Comparison of ENCODE assay signal across 8 cellular contexts in genomic region chr2:241271641-241272297, GRCh38. TPM values are rescaled to one million over a fixed set of nuclear protein-coding genes. Genes with fewer than 3 reads are reported as not detected.
DNase-seq lines count a peak whose midpoint lies in the region; ATAC-seq, FAIRE-seq and TF ChIP-seq lines count a peak whose summit lies in the region.

No MANE protein-coding gene starts in this region.

- peak overlapping the region; percentile 87 for H3K4me2 ChIP-seq in A549

- peak overlapping the region; percentile 94 for H3K4me3 Mint-ChIP-seq in T-helper 17 cell
- peak overlapping the region; percentile 96 for H3K4me3 Mint-ChIP-seq in type B pancreatic cell

- ATAC-seq in A549, result peak; percentile 70 to 85
- ATAC-seq in HG03469 (IDR thresholded peaks at IDR 0.05; ENCODE audit: unreplicated experiment), result peak; percentile 39
- peak; percentile 79 for ATAC-seq in T-helper 17 cell
- peak; percentile 87 for ATAC-seq in left ventricle myocardium superior

- H3K36me3 Mint-ChIP-seq in T-helper 17 cell (ENCODE audit: low read depth) (peaks cover 4% of the 10 kb centered on the region), type B pancreatic cell (peaks cover 32% of the 10 kb centered on the region)

- in situ Hi-C loops in GM18951 (cut with MboI; ENCODE audit: low sequenced_read_pairs, unreplicated experiment), result no loop called here

- no peak for TF ChIP-seq CTCF in A549 (IDR thresholded peaks at IDR 0.05)
- TF ChIP-seq CTCF in type B pancreatic cell (conservative IDR thresholded peaks at IDR 0.05), result no peak

- H3K4me3 ChIP-seq in A549, result peak overlapping the region; percentile 98

- peak overlapping the region; percentile 86 for H3K27ac Mint-ChIP-seq in T-helper 17 cell
- peak overlapping the region; percentile 98 for H3K27ac Mint-ChIP-seq in type B pancreatic cell

- peak overlapping the region; percentile 93 to 97 for H3K27ac ChIP-seq in A549

- TF ChIP-seq RAD21 in A549 (conservative IDR thresholded peaks at IDR 0.05 in 1 of 2, IDR thresholded peaks at IDR 0.05 in 1 of 2), result no peak

- TF ChIP-seq POLR2A in A549 (IDR thresholded peaks at IDR 0.05; ENCODE audit: low read length) (no peak), GM18951 (IDR thresholded peaks at IDR 0.05; ENCODE audit: extremely low read depth, insufficient read depth, insufficient read length) (peak; percentile 48)

- H3K9me3 ChIP-seq in A549, result no peaks in the 10 kb centered on the region
- H3K9me3 ChIP-seq in T-helper 17 cell (ENCODE audit: control insufficient read depth, low read length, poor library complexity, severe bottlenecking), result no peaks in the 10 kb centered on the region

- no peak for FAIRE-seq in A549 (lab: Jason Lieb, UNC)

- POLR2A ChIA-PET in A549 (lab: Yijun Ruan, JAX), result no interaction called here

- peak; percentile 45 to 77 for DNase-seq in A549 (ENCODE audit: low read depth in 1 of 2, low spot score in 1 of 2)
- DNase-seq in T-helper 17 cell, result peak; percentile 49 to 52 (median 51)
- peak in 57 of 58 donors; percentile 11 to 82 (median 61) for DNase-seq in anterior cingulate cortex (lab: John Stamatoyannopoulos, UW)
- peak; percentile 91 for DNase-seq in left ventricle myocardium superior
- peak; percentile 96 for DNase-seq in posterior vena cava (ENCODE audit: low spot score)
- peak; percentile 77 for DNase-seq in type B pancreatic cell (ENCODE audit: extremely low spot score, unreplicated experiment)

- H3K4me1 ChIP-seq in A549, result peaks cover 34% of the 10 kb centered on the region; the same call in 2 of the 3 replicates

- TF ChIP-seq EP300 in A549 (IDR thresholded peaks at IDR 0.05), result no peak

- CTCF ChIA-PET in A549 (lab: Yijun Ruan, JAX), result no interaction called here

- H3K4me1 Mint-ChIP-seq in T-helper 17 cell, result peaks cover 41% of the 10 kb centered on the region
- H3K4me1 Mint-ChIP-seq in type B pancreatic cell (ENCODE audit: unreplicated experiment), result peaks cover 43% of the 10 kb centered on the region

- intact Hi-C loops in left ventricle myocardium superior (cut with micrococcal nuclease), result no loop called here
- intact Hi-C loops in posterior vena cava (cut with DNase I), result no loop called here

- H3K27me3 Mint-ChIP-seq in T-helper 17 cell (no peaks in the 10 kb centered on the region), type B pancreatic cell (no peaks in the 10 kb centered on the region)

- 2% methylated on average over 19 of the region's 37 CpGs for WGBS in A549 (ENCODE audit: missing lambda C conversion rate)

- peaks cover 7% of the 10 kb centered on the region for H3K9me3 Mint-ChIP-seq in type B pancreatic cell

TF ChIP-seq in A549, 52 proteins besides CTCF, POLR2A, EP300 and RAD21:
- peak; percentile 83 for TF ChIP-seq MAX (IDR thresholded peaks at IDR 0.05)
- TF ChIP-seq PBX3 (IDR thresholded peaks at IDR 0.05), result no peak
- TF ChIP-seq MYC (IDR thresholded peaks at IDR 0.05; ENCODE audit: borderline replicate concordance, low read length), result 0 out of 2 replicates have a peak, but pooled peaks have one; percentile 48
- peak; percentile 69 for TF ChIP-seq MAFK (IDR thresholded peaks at IDR 0.05; ENCODE audit: partially characterized antibody)

RNA-seq across cellular contexts. Expression of gene HDLBP, which starts 43.7 kb away (rescaled TPM):
- 292 and 330 TPM in 2 replicates for polyA plus RNA-seq in A549 (2011; rRNA removed)
- polyA plus RNA-seq in A549 (2012; cell fraction: cytosol; rRNA removed), result 204 and 209 TPM in 2 replicates
- polyA plus RNA-seq in A549 (2012; cell fraction: nucleus; rRNA removed), result 276 and 324 TPM in 2 replicates
- 237 to 256 TPM (median 248 TPM) in 3 replicates for polyA plus RNA-seq in A549 (2017; fragmentation: RNase III; extraction: RNeasy Plus Mini Kit Qiagen cat#74134 plus additional on column Dnase treatment)
- polyA minus RNA-seq in A549 (2011; rRNA and poly(A)+ RNA removed), result 657 and 686 TPM in 2 replicates
- total RNA-seq in T-helper 17 cell, result 100 to 1,000 TPM; 136 to 175 TPM
- 420 TPM for total RNA-seq in left ventricle myocardium superior
- 100 to 1,000 TPM; 428 to 459 TPM for total RNA-seq in posterior vena cava
- total RNA-seq in type B pancreatic cell (ENCODE audit: low replicate concordance), result 466 and 659 TPM in 2 replicates

RNA-seq across cellular contexts. Expression of gene SEPTIN2, which starts 44.0 kb away (rescaled TPM):
- polyA plus RNA-seq in A549 (2011; rRNA removed), result 660 and 762 TPM in 2 replicates
- polyA plus RNA-seq in A549 (2012; cell fraction: cytosol; rRNA removed), result 183 and 200 TPM in 2 replicates
- 107 and 190 TPM in 2 replicates for polyA plus RNA-seq in A549 (2012; cell fraction: nucleus; rRNA removed)
- 341 to 359 TPM (median 358 TPM) in 3 replicates for polyA plus RNA-seq in A549 (2017; fragmentation: RNase III; extraction: RNeasy Plus Mini Kit Qiagen cat#74134 plus additional on column Dnase treatment)
- polyA minus RNA-seq in A549 (2011; rRNA and poly(A)+ RNA removed), result 343 and 364 TPM in 2 replicates
- total RNA-seq in T-helper 17 cell, result 100 to 1,000 TPM; 190 to 216 TPM
- total RNA-seq in left ventricle myocardium superior, result 139 TPM
- 100 to 1,000 TPM; 395 to 423 TPM for total RNA-seq in posterior vena cava
- 333 and 425 TPM in 2 replicates for total RNA-seq in type B pancreatic cell (ENCODE audit: low replicate concordance)

Comparison
In these comparisons a context has a peak if more than half of its experiments do, and no peak if none do; other contexts are left out.
1. Peak in every context shown above with its lines: DNase-seq, ATAC-seq, H3K4me3 ChIP-seq and H3K27ac ChIP-seq.